Comparison of ENCODE assay signal across 9 cellular contexts in the genomic region with DNA sequence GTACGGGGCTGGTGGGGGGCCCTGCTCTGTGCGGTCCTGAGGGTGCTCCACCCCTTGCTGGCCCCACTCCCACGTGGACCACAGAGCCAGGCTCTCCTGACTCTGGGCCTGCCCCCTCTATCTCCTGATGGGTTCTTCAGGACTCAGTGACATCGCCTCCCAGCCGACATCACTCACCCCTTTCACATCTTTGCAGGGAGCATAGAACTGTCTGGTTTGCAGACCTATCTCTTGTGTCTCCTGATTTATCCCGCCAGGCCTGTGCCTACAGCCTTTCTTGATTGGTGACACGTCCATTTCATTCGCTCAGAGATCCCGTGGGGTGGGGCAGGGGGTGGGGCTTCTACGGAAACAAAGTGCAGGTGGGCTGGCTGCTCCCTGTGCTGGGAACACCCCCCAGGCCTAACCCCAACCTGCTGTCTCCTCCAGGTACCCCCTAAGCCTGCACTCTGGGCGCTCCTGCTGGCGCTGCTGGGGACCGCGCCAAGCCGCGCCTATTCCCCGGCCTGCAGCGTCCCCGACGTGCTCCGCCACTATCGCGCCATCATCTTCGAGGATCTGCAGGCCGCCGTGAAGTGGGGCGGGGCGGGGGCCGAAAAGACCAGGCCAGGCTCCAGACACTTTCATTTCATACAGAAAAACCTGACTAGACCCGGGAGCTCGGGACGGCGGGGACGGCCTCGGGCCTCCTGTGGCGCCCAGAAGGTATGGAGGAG. TPM values are rescaled to one million over a fixed set of nuclear protein-coding genes. Genes with fewer than 3 reads are reported as not detected.
DNase-seq lines count a peak whose midpoint lies in the region; ATAC-seq lines count a peak whose summit lies in the region.
"Had no signal": no experiment of that assay in that cellular context is flagged by ENCODE, and none has a peak within 500 bp of the region (broad histone marks: within the 10 kb centered on the region; RNA-seq: fewer than 3 reads in every experiment).

No MANE protein-coding gene starts in this region.

- peaks cover 55% of the 10 kb centered on the region for H3K27me3 ChIP-seq in HUES64 (ENCODE audit: insufficient read depth, low read length)

- H3K27ac ChIP-seq in HUES64 (ENCODE audit: low read depth, low read length): no peak overlapping the region

- no peak overlapping the region for H3K9ac ChIP-seq in HUES64 (ENCODE audit: low read depth, low read length)

- DNase-seq in DMS79 (lab: John Stamatoyannopoulos, UW) (peak; percentile 56), memory B cell (ENCODE audit: low spot score in 2 of 2) (peak in 1 of 2 donors; percentile 39), NCI-H526 treated with DMSO at 0.1 percent for 48 hours (lab: John Stamatoyannopoulos, UW) (no peak)
- peak; percentile 48 for DNase-seq in activated T-cell treated with anti-CD3 and anti-CD28 coated beads, Interleukin-2, amount 50 U/mL, for 24 hours
- no peak for DNase-seq in activated CD4-positive, CD25-positive, alpha-beta regulatory T cell (lab: John Stamatoyannopoulos, UW)
- DNase-seq: nucleus accumbens had no signal

- H3K36me3 Mint-ChIP-seq in activated T-cell treated with anti-CD3 and anti-CD28 coated beads, Interleukin-2, amount 50 U/mL, for 24 hours (ENCODE audit: low read depth): peaks cover 25% of the 10 kb centered on the region
- peaks cover under 1% of the 10 kb centered on the region for H3K36me3 Mint-ChIP-seq in memory B cell

- 0 out of 2 replicates have a peak, but pooled peaks cover 9% of the 10 kb centered on the region for H3K4me1 ChIP-seq in HUES64 (ENCODE audit: insufficient read depth, low read length)

- no peaks in the 10 kb centered on the region for H3K9me3 ChIP-seq in HUES64 (ENCODE audit: insufficient read depth, low read depth, low read length)

- no peaks in the 10 kb centered on the region for H3K9me3 Mint-ChIP-seq in activated T-cell treated with anti-CD3 and anti-CD28 coated beads, Interleukin-2, amount 50 U/mL, for 24 hours
- H3K9me3 Mint-ChIP-seq in memory B cell: no peaks in the 10 kb centered on the region

- ATAC-seq in memory B cell (ENCODE audit: low read depth) (no peak), HG03469 (IDR thresholded peaks at IDR 0.05; ENCODE audit: unreplicated experiment) (no peak), HG02571 (IDR thresholded peaks at IDR 0.05; ENCODE audit: unreplicated experiment) (no peak)

- H3K4me3 ChIP-seq in HUES64 (ENCODE audit: low read length): peak overlapping the region; percentile 65

- H3K27me3 Mint-ChIP-seq in activated T-cell treated with anti-CD3 and anti-CD28 coated beads, Interleukin-2, amount 50 U/mL, for 24 hours: peaks cover 3% of the 10 kb centered on the region
- no peaks in the 10 kb centered on the region for H3K27me3 Mint-ChIP-seq in memory B cell

- H3K4me3 Mint-ChIP-seq in activated T-cell treated with anti-CD3 and anti-CD28 coated beads, Interleukin-2, amount 50 U/mL, for 24 hours: peak overlapping the region; percentile 33
- H3K4me3 Mint-ChIP-seq in memory B cell: peak overlapping the region; percentile 68

- peaks cover 65% of the 10 kb centered on the region for H3K4me1 Mint-ChIP-seq in activated T-cell treated with anti-CD3 and anti-CD28 coated beads, Interleukin-2, amount 50 U/mL, for 24 hours (ENCODE audit: low read depth)
- H3K4me1 Mint-ChIP-seq in memory B cell: peaks cover 5% of the 10 kb centered on the region

- 17% methylated on average over 36 of the region's 36 CpGs for WGBS in HUES64

- peaks cover 20% of the 10 kb centered on the region for H3K36me3 ChIP-seq in HUES64 (ENCODE audit: insufficient read depth, low read length)

- H3K27ac Mint-ChIP-seq in activated T-cell treated with anti-CD3 and anti-CD28 coated beads, Interleukin-2, amount 50 U/mL, for 24 hours: peak overlapping the region; percentile 31
- H3K27ac Mint-ChIP-seq in memory B cell: no peak overlapping the region

RNA-seq across cellular contexts. Expression of a gene that starts 1.7 kb away (rescaled TPM):
- polyA plus RNA-seq in HUES64 (2013, experiment 1 of 2): 0.15 TPM
- polyA plus RNA-seq in HUES64 (2013, experiment 2 of 2): 0.32 TPM

RNA-seq across cellular contexts. Expression of a gene that starts 11.8 kb away (rescaled TPM):
- polyA plus RNA-seq in HUES64 (2013, experiment 1 of 2): 0.15 TPM
- 0.32 TPM for polyA plus RNA-seq in HUES64 (2013, experiment 2 of 2)

RNA-seq across cellular contexts. Expression of a gene that starts 25.3 kb away (rescaled TPM):
- polyA plus RNA-seq in HUES64 (2013, experiment 1 of 2): 31.3 TPM
- polyA plus RNA-seq in HUES64 (2013, experiment 2 of 2): 39.4 TPM

RNA-seq across cellular contexts. Expression of a gene that starts 41.7 kb away (rescaled TPM):
- polyA plus RNA-seq in HUES64 (2013, experiment 1 of 2): 8.5 TPM
- 11.2 TPM for polyA plus RNA-seq in HUES64 (2013, experiment 2 of 2)

RNA-seq across cellular contexts. Expression of a gene that starts 42.2 kb away (rescaled TPM):
- polyA plus RNA-seq in HUES64 (2013, experiment 1 of 2): 0.40 TPM
- 0.63 TPM for polyA plus RNA-seq in HUES64 (2013, experiment 2 of 2)

Comparison
In these comparisons a context has a peak if more than half of its experiments do, and no peak if none do; other contexts are left out.
1. DNase-seq: peak in DMS79 (single experiment) and activated T-cell treated with anti-CD3 and anti-CD28 coated beads, Interleukin-2, amount 50 U/mL, for 24 hours (single experiment); none in NCI-H526 treated with DMSO at 0.1 percent for 48 hours (single experiment) and activated CD4-positive, CD25-positive, alpha-beta regulatory T cell (0 of 4).